In the genomic region with DNA sequence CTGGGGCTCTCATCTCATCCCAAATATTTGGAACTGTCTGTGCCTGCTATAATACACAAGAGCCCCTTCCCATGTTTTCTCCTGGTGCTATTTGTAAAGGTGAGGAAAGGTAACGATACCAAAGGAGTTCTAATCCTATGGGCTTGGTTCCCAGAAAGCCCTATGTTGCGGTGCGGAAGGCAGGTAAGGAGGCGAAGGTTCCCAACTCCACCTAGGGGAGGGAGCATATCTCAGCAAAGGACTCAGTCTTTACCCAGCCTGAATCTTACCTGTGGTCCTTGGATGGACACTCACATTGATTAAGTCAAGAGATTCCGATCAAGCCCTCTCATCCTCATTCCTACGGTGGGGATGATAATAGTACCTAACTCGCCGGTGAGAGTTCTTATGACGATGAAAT, we compare ENCODE assay signal across 17 cellular contexts.
DNase-seq lines count a peak whose midpoint lies in the region; ATAC-seq, FAIRE-seq and TF ChIP-seq lines count a peak whose summit lies in the region.
"Had no signal": no experiment of that assay in that cellular context is flagged by ENCODE, and none has a peak within 500 bp of the region (broad histone marks: within the 10 kb centered on the region; RNA-seq: fewer than 3 reads in every experiment).

No MANE protein-coding gene starts in this region.

- H3K4me1 Mint-ChIP-seq in stimulated activated effector memory CD8-positive, alpha-beta T cell treated with anti-CD3 and anti-CD28 coated beads, Interleukin-12 subunit alpha, Interleukin-12 subunit beta, amount 100 ng/mL, for 72 hours, result peaks cover 89% of the 10 kb centered on the region

- H3K27me3 ChIP-seq in BLaER1 treated with 17β-estradiol and CSF1 and Interleukin-3, amounts not matched to agents 10 nM and 100 nM, result no peaks in the 10 kb centered on the region
- H3K27me3 ChIP-seq in H7 (ENCODE audit: control insufficient read depth, insufficient read depth, low read length) (no peaks in the 10 kb centered on the region), H1 (replicated peaks in 1 of 4; ENCODE audit: control insufficient read depth in 3 of 4, extremely low read depth in 1 of 4, insufficient read depth in 3 of 4, low read length in 3 of 4) (no peaks in the 10 kb centered on the region)
- H3K27me3 ChIP-seq: upper lobe of right lung had no signal

- no peak overlapping the region for H3K4me3 ChIP-seq in BLaER1 treated with 17β-estradiol and CSF1 and Interleukin-3, amounts not matched to agents 10 nM and 100 nM
- no peak overlapping the region for H3K4me3 ChIP-seq in H7 (ENCODE audit: insufficient read depth, low read depth, low read length)
- H3K4me3 ChIP-seq in H1 (ENCODE audit: extremely low read depth in 1 of 4, insufficient read depth in 2 of 4, low read depth in 3 of 4, low read length in 4 of 4), result no peak overlapping the region
- H3K4me3 ChIP-seq: upper lobe of right lung had no signal

- H2BK120ac ChIP-seq in H1 (replicated peaks; ENCODE audit: low read depth, low read length), result no peak overlapping the region

- H2BK12ac ChIP-seq in H1 (ENCODE audit: low read depth, low read length), result no peak overlapping the region

- peaks cover 67 to 94% (median 88%) of the 10 kb centered on the region in 10 experiments for H3K4me1 ChIP-seq in BLaER1 treated with 17β-estradiol and CSF1 and Interleukin-3, amounts not matched to agents 10 nM and 100 nM
- peaks cover 0 to 8% (median 2%) of the 10 kb centered on the region in 4 experiments; a peak in 4 of 7 replicates for H3K4me1 ChIP-seq in H1 (replicated peaks in 1 of 4; ENCODE audit: control insufficient read depth in 3 of 4, insufficient read depth in 4 of 4, low read length in 3 of 4)
- H3K4me1 ChIP-seq: upper lobe of right lung had no signal

- H2AFZ ChIP-seq in H1 (ENCODE audit: low read length), result 0 out of 2 replicates have a peak overlapping the region, but pooled peaks have one; percentile 30

- no peak overlapping the region for H3K14ac ChIP-seq in H1 (ENCODE audit: insufficient read length)

- no peak; a peak in 1 of 4 replicates for TF ChIP-seq RAD21 in H1 (IDR thresholded peaks at IDR 0.05 in 1 of 2, conservative IDR thresholded peaks at IDR 0.05 in 1 of 2; ENCODE audit: low read depth in 2 of 2, low read length in 2 of 2)

- TF ChIP-seq CTCF in H1 (IDR thresholded peaks at IDR 0.05; ENCODE audit: control extremely low read depth in 1 of 3, insufficient read depth in 1 of 3, low read depth in 1 of 3, low read length in 3 of 3), result 0 out of 4 replicates have a peak, but pooled peaks of 1 of the 3 experiments have one; percentile 5
- no peak for TF ChIP-seq CTCF in GM13977 (IDR thresholded peaks at IDR 0.05; ENCODE audit: extremely low read depth, insufficient read depth, missing control alignments)

- in situ Hi-C loops in GM13977 (cut with MboI; ENCODE audit: low pct_unique_long_range_greater_than_20kb, low sequenced_read_pairs, unreplicated experiment), result no loop called here
- in situ Hi-C loops in KBM-7 (cut with MboI; ENCODE audit: low pct_unique_long_range_greater_than_20kb, low sequenced_read_pairs), result no loop called here

- no peak for ATAC-seq in stimulated activated effector memory CD8-positive, alpha-beta T cell treated with anti-CD3 and anti-CD28 coated beads, Interleukin-12 subunit alpha, Interleukin-12 subunit beta, amount 100 ng/mL, for 72 hours
- ATAC-seq: activated CD8-positive, alpha-beta T cell treated with anti-CD3 and anti-CD28 coated beads, Interleukin-2, amount 10 ng/mL, durations not matched to agents 7 days and 5 days; upper lobe of right lung had no signal

- H3K9ac ChIP-seq in BLaER1 treated with 17β-estradiol and CSF1 and Interleukin-3, amounts not matched to agents 10 nM and 100 nM, result peak overlapping the region in 9 of 11 experiments; percentile 4 to 78 (median 70); a peak in 15 of 22 replicates
- H3K9ac ChIP-seq in H1 (replicated peaks in 1 of 4; ENCODE audit: extremely low read depth in 1 of 4, low read depth in 3 of 4, low read length in 3 of 4), result no peak overlapping the region

- peak overlapping the region in 9 of 11 experiments; percentile 41 to 94 (median 86); a peak in 18 of 22 replicates for H3K27ac ChIP-seq in BLaER1 treated with 17β-estradiol and CSF1 and Interleukin-3, amounts not matched to agents 10 nM and 100 nM
- H3K27ac ChIP-seq in H1 (ENCODE audit: low read depth, low read length), result no peak overlapping the region
- H3K27ac ChIP-seq: upper lobe of right lung had no signal

- no peak overlapping the region for H4K5ac ChIP-seq in H1 (ENCODE audit: insufficient read length, low read depth, low read length)

- H2AK5ac ChIP-seq in H1 (ENCODE audit: low read depth, low read length), result no peak overlapping the region

- no peaks in the 10 kb centered on the region for H3K79me2 ChIP-seq in H1 (ENCODE audit: control insufficient read depth in 1 of 2, insufficient read depth in 2 of 2, low read length in 2 of 2)

- peaks cover 0 to 36% (median 2%) of the 10 kb centered on the region in 11 experiments; a peak in 9 of 22 replicates for H3K36me3 ChIP-seq in BLaER1 treated with 17β-estradiol and CSF1 and Interleukin-3, amounts not matched to agents 10 nM and 100 nM
- H3K36me3 ChIP-seq in H7 (replicated peaks; ENCODE audit: control insufficient read depth, insufficient read depth, low read length) (no peaks in the 10 kb centered on the region), H1 (ENCODE audit: control insufficient read depth in 2 of 4, insufficient read depth in 4 of 4, low read length in 3 of 4) (no peaks in the 10 kb centered on the region)
- H3K36me3 ChIP-seq: upper lobe of right lung had no signal

- H3K79me1 ChIP-seq in H1 (ENCODE audit: low read depth, low read length), result no peaks in the 10 kb centered on the region

- H3K27ac Mint-ChIP-seq in stimulated activated effector memory CD8-positive, alpha-beta T cell treated with anti-CD3 and anti-CD28 coated beads, Interleukin-12 subunit alpha, Interleukin-12 subunit beta, amount 100 ng/mL, for 72 hours, result peak overlapping the region; percentile 92
- H3K27ac Mint-ChIP-seq: activated CD8-positive, alpha-beta T cell treated with anti-CD3 and anti-CD28 coated beads, Interleukin-2, amount 10 ng/mL, durations not matched to agents 7 days and 5 days had no signal

- H3K18ac ChIP-seq in H1 (ENCODE audit: extremely low read depth, low read length), result no peak overlapping the region

- POLR2A ChIA-PET in H1 (lab: Charles Lee; ENCODE audit: partially characterized antibody), result interaction anchor here (0.6 kb wide), 1 partner anchor 94 kb away, joined by 3 read pairs; no protein-coding TSS in a partner anchor

- 95% methylated on average over 9 of the region's 9 CpGs; no CpG with 5 or more reads in 1 of the 2 experiments for WGBS in H1 (ENCODE audit: extremely low coverage in 1 of 2, insufficient coverage in 1 of 2, insufficient read length in 1 of 2, insufficient replicate concordance in 2 of 2, low coverage in 1 of 2, low lambda C conversion rate in 2 of 2, missing lambda C conversion rate in 1 of 2), 2 experiments

- no peaks in the 10 kb centered on the region for H3K9me3 Mint-ChIP-seq in stimulated activated effector memory CD8-positive, alpha-beta T cell treated with anti-CD3 and anti-CD28 coated beads, Interleukin-12 subunit alpha, Interleukin-12 subunit beta, amount 100 ng/mL, for 72 hours

- DNase-seq in H7 (peak; percentile 49), H1 (ENCODE audit: low read depth in 1 of 2, low spot score in 2 of 2) (no peak), islet precursor cell (no peak), GM13977 (ENCODE audit: low spot score) (no peak), KBM-7 (no peak)
- DNase-seq in stimulated activated effector memory CD8-positive, alpha-beta T cell treated with anti-CD3 and anti-CD28 coated beads, Interleukin-12 subunit alpha, Interleukin-12 subunit beta, amount 100 ng/mL, for 72 hours (ENCODE audit: low spot score in 2 of 2), result no peak
- DNase-seq: activated CD8-positive, alpha-beta T cell treated with anti-CD3 and anti-CD28 coated beads, Interleukin-2, amount 10 ng/mL, durations not matched to agents 7 days and 5 days; amniotic stem cell; Calu3; Kasumi-1; mesenchymal stem cell; NCI-H1092; NCI-H524; Right ventricle myocardium superior; upper lobe of right lung had no signal

- H3K56ac ChIP-seq in H1 (replicated peaks; ENCODE audit: insufficient read length, low read depth, low read length), result no peak overlapping the region

- TF ChIP-seq EP300 in H1 (IDR thresholded peaks at IDR 0.05; ENCODE audit: borderline replicate concordance in 1 of 2, low read depth in 2 of 2, low read length in 2 of 2), result no peak

- H4K20me1 ChIP-seq in BLaER1 treated with 17β-estradiol and CSF1 and Interleukin-3, amounts not matched to agents 10 nM and 100 nM, result peaks cover 0 to 13% (median 0%) of the 10 kb centered on the region in 11 experiments; a peak in 3 of 22 replicates
- H4K20me1 ChIP-seq in H1 (replicated peaks in 1 of 2; ENCODE audit: control insufficient read depth in 1 of 2, insufficient read depth in 2 of 2, low read length in 2 of 2), result no peaks in the 10 kb centered on the region

- H3K4ac ChIP-seq in H1 (replicated peaks; ENCODE audit: insufficient read length, low read depth, low read length), result no peak overlapping the region

- H3K4me2 ChIP-seq in BLaER1 treated with 17β-estradiol and CSF1 and Interleukin-3, amounts not matched to agents 10 nM and 100 nM, result peak overlapping the region; percentile 49 to 93 (median 78)
- H3K4me2 ChIP-seq in H1 (ENCODE audit: insufficient read depth in 1 of 2, low read depth in 2 of 2, low read length in 2 of 2), result no peak overlapping the region

- H4K91ac ChIP-seq in H1 (replicated peaks; ENCODE audit: insufficient read length, low read length), result no peak overlapping the region

- H3K9me3 ChIP-seq in BLaER1 treated with 17β-estradiol and CSF1 and Interleukin-3, amounts not matched to agents 10 nM and 100 nM (replicated peaks in 1 of 11), result peaks cover 0 to 6% (median 0%) of the 10 kb centered on the region in 11 experiments; a peak in 3 of 22 replicates
- no peaks in the 10 kb centered on the region for H3K9me3 ChIP-seq in H1 (ENCODE audit: insufficient read depth in 2 of 2, low read depth in 1 of 2, low read length in 1 of 2)
- H3K9me3 ChIP-seq: upper lobe of right lung had no signal

- H3K23ac ChIP-seq in H1 (ENCODE audit: insufficient read length), result no peak overlapping the region

- no peaks in the 10 kb centered on the region for H3K23me2 ChIP-seq in H1 (ENCODE audit: low read depth, low read length)

- H3K36me3 Mint-ChIP-seq in stimulated activated effector memory CD8-positive, alpha-beta T cell treated with anti-CD3 and anti-CD28 coated beads, Interleukin-12 subunit alpha, Interleukin-12 subunit beta, amount 100 ng/mL, for 72 hours, result peaks cover 96% of the 10 kb centered on the region

- no peak overlapping the region for H2BK20ac ChIP-seq in H1 (ENCODE audit: low read length)

- CTCF ChIA-PET in H1 (lab: Charles Lee; ENCODE audit: partially characterized antibody), result interaction anchor here (0.7 to 1.8 kb wide), 8 partner anchors 15 to 163 kb away, joined by 3 to 11 read pairs (median 4); no protein-coding TSS in a partner anchor

- TF ChIP-seq POLR2A in H1 (IDR thresholded peaks at IDR 0.05; ENCODE audit: control extremely low read depth in 1 of 2, low read depth in 2 of 2, low read length in 2 of 2), result no peak

- H4K8ac ChIP-seq in H1 (ENCODE audit: extremely low read depth, insufficient read depth, low read length), result no peak overlapping the region

- H2BK5ac ChIP-seq in H1 (ENCODE audit: low read depth, low read length), result no peak overlapping the region

- no peak overlapping the region for H3K4me3 Mint-ChIP-seq in stimulated activated effector memory CD8-positive, alpha-beta T cell treated with anti-CD3 and anti-CD28 coated beads, Interleukin-12 subunit alpha, Interleukin-12 subunit beta, amount 100 ng/mL, for 72 hours
- H3K4me3 Mint-ChIP-seq: activated CD8-positive, alpha-beta T cell treated with anti-CD3 and anti-CD28 coated beads, Interleukin-2, amount 10 ng/mL, durations not matched to agents 7 days and 5 days had no signal

- no peak overlapping the region for H2BK15ac ChIP-seq in H1 (ENCODE audit: low read length)

- FAIRE-seq in H1 (lab: Jason Lieb, UNC), result no peak
- FAIRE-seq: keratinocyte had no signal

Comparison
In these comparisons a context has a peak if more than half of its experiments do, and no peak if none do; other contexts are left out.
1. H3K4me2 ChIP-seq: peak in BLaER1 treated with 17β-estradiol and CSF1 and Interleukin-3, amounts not matched to agents 10 nM and 100 nM (11 of 11); none in H1 (0 of 2).
2. H3K9ac ChIP-seq: peak in BLaER1 treated with 17β-estradiol and CSF1 and Interleukin-3, amounts not matched to agents 10 nM and 100 nM (9 of 11); none in H1 (0 of 4).